In the genomic region with DNA sequence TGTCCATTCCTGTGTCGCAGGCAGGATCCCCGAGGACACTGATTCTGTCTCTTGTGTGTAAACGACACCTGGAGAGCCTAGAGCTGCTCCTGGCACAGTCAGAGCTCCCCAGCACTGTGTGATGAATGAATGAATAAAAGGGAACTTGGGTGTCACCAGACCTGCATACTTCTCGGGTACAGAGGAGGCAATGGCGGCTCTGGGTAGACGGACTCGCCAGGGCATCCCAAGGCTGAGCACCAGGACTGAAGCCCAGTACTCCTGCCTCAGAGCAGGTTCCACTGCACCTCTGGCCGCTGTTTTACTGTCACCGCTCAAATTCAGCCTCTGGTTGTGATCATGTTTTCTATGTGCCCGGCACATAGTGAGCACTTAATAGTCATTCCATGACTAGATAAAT, we compare ENCODE assay signal across 24 cellular contexts.
"Had no signal": no experiment of that assay in that cellular context is flagged by ENCODE, and none has a peak within 500 bp of the region (broad histone marks: within the 10 kb centered on the region; RNA-seq: fewer than 3 reads in every experiment).

No MANE protein-coding gene starts in this region.

- H3K9me3 ChIP-seq: right lobe of liver, uterus had no signal

- H3K36me3 ChIP-seq: left ventricle myocardium inferior, right lobe of liver, spleen, tibial nerve, uterus had no signal

- H3K27ac ChIP-seq: left ventricle myocardium inferior, parathyroid adenoma, psoas muscle, right lobe of liver, spleen, tibial nerve, uterus had no signal

- H3K27ac Mint-ChIP-seq: naive thymus-derived CD8-positive, alpha-beta T cell; nephron; stimulated activated memory B cell treated with anti-CD40 and anti-IgM and Interleukin-4, amounts not matched to agents 10 μg/mL and 1 μg/mL and 100 μg/mL, for 72 hours; stimulated activated naive CD8-positive, alpha-beta T cell treated with anti-CD3 and anti-CD28 coated beads, Interleukin-15, amount 100 ng/mL, for 72 hours; type B pancreatic cell had no signal

- ATAC-seq: left colon; naive thymus-derived CD8-positive, alpha-beta T cell; psoas muscle; right lobe of liver; stimulated activated memory B cell treated with anti-CD40 and anti-IgM and Interleukin-4, amounts not matched to agents 10 μg/mL and 1 μg/mL and 100 μg/mL, for 72 hours; stimulated activated naive CD8-positive, alpha-beta T cell treated with anti-CD3 and anti-CD28 coated beads, Interleukin-15, amount 100 ng/mL, for 72 hours had no signal

- H3K4me3 Mint-ChIP-seq: naive thymus-derived CD8-positive, alpha-beta T cell; nephron; neural crest cell; stimulated activated memory B cell treated with anti-CD40 and anti-IgM and Interleukin-4, amounts not matched to agents 10 μg/mL and 1 μg/mL and 100 μg/mL, for 72 hours; stimulated activated naive CD8-positive, alpha-beta T cell treated with anti-CD3 and anti-CD28 coated beads, Interleukin-15, amount 100 ng/mL, for 72 hours; type B pancreatic cell had no signal

- H3K4me1 Mint-ChIP-seq: nephron; neural crest cell; stimulated activated memory B cell treated with anti-CD40 and anti-IgM and Interleukin-4, amounts not matched to agents 10 μg/mL and 1 μg/mL and 100 μg/mL, for 72 hours; stimulated activated naive CD8-positive, alpha-beta T cell treated with anti-CD3 and anti-CD28 coated beads, Interleukin-15, amount 100 ng/mL, for 72 hours had no signal

- H3K4me1 ChIP-seq: left ventricle myocardium inferior, parathyroid adenoma, psoas muscle, right lobe of liver, spleen, tibial nerve, uterus had no signal

- DNase-seq: hippocampal formation; kidney glomerular epithelial cell; left colon; left ventricle myocardium inferior; mesendoderm; naive thymus-derived CD8-positive, alpha-beta T cell; nucleus accumbens; psoas muscle; small intestine; spleen; stimulated activated CD4-positive, alpha-beta T cell treated with anti-CD3 and anti-CD28 coated beads, Interleukin-4, amount 100 ng/mL, for 4 hours; stimulated activated CD8-positive, alpha-beta memory T cell treated with anti-CD3 and anti-CD28 coated beads, Interleukin-4, amount 100 ng/mL, for 48 hours; stimulated activated naive CD4-positive, alpha-beta T cell treated with Interleukin-2 at 50 U/mL for 16 hours; stimulated activated naive CD8-positive, alpha-beta T cell treated with anti-CD3 and anti-CD28 coated beads, Interleukin-15, amount 100 ng/mL, for 72 hours; substantia nigra; uterus had no signal

- H3K4me3 ChIP-seq: left ventricle myocardium inferior, lung, psoas muscle, right lobe of liver, spleen, tibial nerve, uterus had no signal

- H3K36me3 Mint-ChIP-seq: stimulated activated memory B cell treated with anti-CD40 and anti-IgM and Interleukin-4, amounts not matched to agents 10 μg/mL and 1 μg/mL and 100 μg/mL, for 72 hours; type B pancreatic cell had no signal

- H3K27me3 ChIP-seq: right lobe of liver, tibial nerve, uterus had no signal
